Comparison of ENCODE assay signal across 8 cellular contexts in the genomic region with DNA sequence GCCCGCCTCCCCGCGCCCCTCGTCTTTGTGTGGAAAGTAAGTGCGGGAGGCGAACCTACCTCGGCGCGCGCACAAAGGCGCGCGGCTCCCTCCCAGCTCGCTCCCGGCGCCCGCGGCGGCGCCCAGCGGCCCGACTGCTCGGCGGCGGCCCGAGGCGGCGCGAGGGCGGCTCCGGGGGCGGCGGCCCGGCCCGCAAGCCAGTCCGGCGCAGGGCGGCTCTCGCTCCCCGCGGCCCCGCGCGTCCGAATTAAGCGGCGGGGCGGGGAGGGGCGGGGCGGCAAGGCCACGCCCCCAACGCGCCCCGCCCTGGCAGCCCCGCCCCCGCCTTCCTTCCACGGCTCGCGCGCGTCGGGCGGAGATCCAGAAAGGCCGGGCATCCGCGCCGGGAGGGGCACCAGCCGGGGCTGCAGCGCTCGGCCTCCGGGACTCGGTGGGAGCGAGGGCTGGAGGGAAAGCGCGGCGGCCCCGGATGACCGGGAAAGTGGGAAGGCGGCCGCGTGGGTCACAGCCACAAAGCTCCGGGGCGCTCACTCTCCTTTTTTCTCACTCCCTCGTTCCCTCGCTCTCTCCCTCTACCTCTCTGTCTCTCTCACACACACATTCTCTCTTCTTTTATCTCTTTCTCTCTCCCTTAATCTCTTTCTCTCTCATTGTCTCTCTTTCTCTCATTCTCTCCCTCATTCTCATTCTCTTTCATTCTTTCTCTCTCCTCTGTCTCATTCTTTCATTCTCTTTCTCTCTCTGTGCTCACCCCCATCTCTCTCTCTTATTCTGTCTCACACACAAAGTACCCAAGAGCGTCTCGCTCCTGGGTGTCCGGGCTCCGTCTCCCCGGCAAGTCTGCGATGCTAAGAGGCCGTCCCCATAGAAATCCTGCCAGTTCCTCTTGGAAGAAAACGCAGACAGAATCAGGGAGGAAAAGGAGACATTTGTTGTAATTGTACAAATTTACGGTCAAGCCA.
DNase-seq lines count a peak whose midpoint lies in the region; ATAC-seq and TF ChIP-seq lines count a peak whose summit lies in the region.

No MANE protein-coding gene starts in this region.

- CTCF ChIA-PET in activated CD4-positive, alpha-beta T cell treated with anti-CD3 and anti-CD28 coated beads, Interleukin-2, amount 10 ng/mL, durations not matched to agents 7 days and 5 days (lab: Charles Lee), result interaction anchor here (0.7 to 1.5 kb wide), 4 partner anchors 13 to 234 kb away, joined by 3 to 4 read pairs (median 4); a partner anchor contains a TSS

- peak; percentile 54 for ATAC-seq in HG02763 (IDR thresholded peaks at IDR 0.05; ENCODE audit: unreplicated experiment)

- H3K27me3 ChIP-seq in liver (ENCODE audit: control insufficient read depth in 4 of 4, insufficient read depth in 4 of 4, low read length in 3 of 4), result no peaks in the 10 kb centered on the region

- peak overlapping the region; percentile 94 for H3K27ac Mint-ChIP-seq in activated CD4-positive, alpha-beta T cell treated with anti-CD3 and anti-CD28 coated beads, Interleukin-2, amount 10 ng/mL, durations not matched to agents 7 days and 5 days

- no peaks in the 10 kb centered on the region for H3K36me3 ChIP-seq in liver (ENCODE audit: control insufficient read depth in 4 of 4, insufficient read depth in 3 of 4, low read depth in 1 of 4, low read length in 3 of 4)

- POLR2A ChIA-PET in activated CD4-positive, alpha-beta T cell treated with anti-CD3 and anti-CD28 coated beads, Interleukin-2, amount 10 ng/mL, durations not matched to agents 7 days and 5 days (lab: Charles Lee), result interaction anchor here (0.8 kb wide), 2 partner anchors 44 to 356 kb away, joined by 3 to 4 read pairs; no protein-coding TSS in a partner anchor

- peaks cover 2% of the 10 kb centered on the region for H3K9me3 Mint-ChIP-seq in activated CD4-positive, alpha-beta T cell treated with anti-CD3 and anti-CD28 coated beads, Interleukin-2, amount 10 ng/mL, durations not matched to agents 7 days and 5 days

- H3K9ac ChIP-seq in liver (ENCODE audit: low read depth in 1 of 2, low read length in 2 of 2), result peak overlapping the region; percentile 73 to 93

- peak overlapping the region; percentile 33 to 88 (median 69) for H3K4me3 ChIP-seq in liver (ENCODE audit: low read depth in 1 of 3, low read length in 3 of 3)

- H3K36me3 Mint-ChIP-seq in activated CD4-positive, alpha-beta T cell treated with anti-CD3 and anti-CD28 coated beads, Interleukin-2, amount 10 ng/mL, durations not matched to agents 7 days and 5 days (ENCODE audit: low read depth), result peaks cover 40% of the 10 kb centered on the region

- DNase-seq in NCI-H2029 (lab: John Stamatoyannopoulos, UW) (peak; percentile 31), NCI-H2029 treated with DMSO at 0.1 percent for 48 hours (lab: John Stamatoyannopoulos, UW) (no peak), NCI-H2171 treated with DMSO at 0.1 percent for 48 hours (lab: John Stamatoyannopoulos, UW) (peak; percentile 41), dermis blood vessel endothelial cell (peak; percentile 86)
- peak; percentile 72 for DNase-seq in activated CD4-positive, alpha-beta T cell treated with anti-CD3 and anti-CD28 coated beads, Interleukin-2, amount 10 ng/mL, durations not matched to agents 7 days and 5 days
- peak; percentile 56 to 71 for DNase-seq in stimulated activated CD4-positive, alpha-beta T cell treated with anti-CD3 and anti-CD28 coated beads, Interleukin-2, amount 100 ng/mL, for 48 hours

- WGBS in liver, result 2% methylated on average over 94 of the region's 94 CpGs

- no peak for TF ChIP-seq CTCF in liver (IDR thresholded peaks at IDR 0.05; ENCODE audit: low read depth, low read length, missing input control)

- H3K4me3 Mint-ChIP-seq in activated CD4-positive, alpha-beta T cell treated with anti-CD3 and anti-CD28 coated beads, Interleukin-2, amount 10 ng/mL, durations not matched to agents 7 days and 5 days, result peak overlapping the region; percentile 88

- peak; percentile 18 to 25 for TF ChIP-seq RAD21 in liver (IDR thresholded peaks at IDR 0.05)

- peak overlapping the region; percentile 45 to 78 for H3K27ac ChIP-seq in liver (ENCODE audit: low read depth in 1 of 2, low read length in 2 of 2)

- peaks cover 59% of the 10 kb centered on the region for H3K4me1 Mint-ChIP-seq in activated CD4-positive, alpha-beta T cell treated with anti-CD3 and anti-CD28 coated beads, Interleukin-2, amount 10 ng/mL, durations not matched to agents 7 days and 5 days

- peaks cover 2 to 60% (median 36%) of the 10 kb centered on the region in 4 donors for H3K4me1 ChIP-seq in liver (ENCODE audit: control insufficient read depth in 4 of 4, insufficient read depth in 4 of 4, low read length in 3 of 4)

- no peaks in the 10 kb centered on the region for H3K9me3 ChIP-seq in liver (ENCODE audit: control insufficient read depth in 4 of 4, low read length in 3 of 4)

- H3K27me3 Mint-ChIP-seq in activated CD4-positive, alpha-beta T cell treated with anti-CD3 and anti-CD28 coated beads, Interleukin-2, amount 10 ng/mL, durations not matched to agents 7 days and 5 days, result no peaks in the 10 kb centered on the region

TF ChIP-seq in liver, 16 proteins besides CTCF, POLR2A, EP300 and RAD21:
- TF ChIP-seq EGR1 (IDR thresholded peaks at IDR 0.05; ENCODE audit: low read depth in 2 of 2) (peak in 1 of 2 donors; percentile 27), NR2F2 (IDR thresholded peaks at IDR 0.05) (no peak), GABPA (IDR thresholded peaks at IDR 0.05 in 1 of 2, conservative IDR thresholded peaks at IDR 0.05 in 1 of 2) (no peak), TAF1 (conservative IDR thresholded peaks at IDR 0.05) (no peak), SP1 (IDR thresholded peaks at IDR 0.05) (no peak), HNF4G (IDR thresholded peaks at IDR 0.05) (no peak), YY1 (IDR thresholded peaks at IDR 0.05) (no peak)
- TF ChIP-seq, protein P1, sequence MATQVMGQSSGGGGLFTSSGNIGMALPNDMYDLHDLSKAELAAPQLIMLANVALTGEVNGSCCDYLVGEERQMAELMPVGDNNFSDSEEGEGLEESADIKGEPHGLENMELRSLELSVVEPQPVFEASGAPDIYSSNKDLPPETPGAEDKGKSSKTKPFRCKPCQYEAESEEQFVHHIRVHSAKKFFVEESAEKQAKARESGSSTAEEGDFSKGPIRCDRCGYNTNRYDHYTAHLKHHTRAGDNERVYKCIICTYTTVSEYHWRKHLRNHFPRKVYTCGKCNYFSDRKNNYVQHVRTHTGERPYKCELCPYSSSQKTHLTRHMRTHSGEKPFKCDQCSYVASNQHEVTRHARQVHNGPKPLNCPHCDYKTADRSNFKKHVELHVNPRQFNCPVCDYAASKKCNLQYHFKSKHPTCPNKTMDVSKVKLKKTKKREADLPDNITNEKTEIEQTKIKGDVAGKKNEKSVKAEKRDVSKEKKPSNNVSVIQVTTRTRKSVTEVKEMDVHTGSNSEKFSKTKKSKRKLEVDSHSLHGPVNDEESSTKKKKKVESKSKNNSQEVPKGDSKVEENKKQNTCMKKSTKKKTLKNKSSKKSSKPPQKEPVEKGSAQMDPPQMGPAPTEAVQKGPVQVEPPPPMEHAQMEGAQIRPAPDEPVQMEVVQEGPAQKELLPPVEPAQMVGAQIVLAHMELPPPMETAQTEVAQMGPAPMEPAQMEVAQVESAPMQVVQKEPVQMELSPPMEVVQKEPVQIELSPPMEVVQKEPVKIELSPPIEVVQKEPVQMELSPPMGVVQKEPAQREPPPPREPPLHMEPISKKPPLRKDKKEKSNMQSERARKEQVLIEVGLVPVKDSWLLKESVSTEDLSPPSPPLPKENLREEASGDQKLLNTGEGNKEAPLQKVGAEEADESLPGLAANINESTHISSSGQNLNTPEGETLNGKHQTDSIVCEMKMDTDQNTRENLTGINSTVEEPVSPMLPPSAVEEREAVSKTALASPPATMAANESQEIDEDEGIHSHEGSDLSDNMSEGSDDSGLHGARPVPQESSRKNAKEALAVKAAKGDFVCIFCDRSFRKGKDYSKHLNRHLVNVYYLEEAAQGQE (IDR thresholded peaks at IDR 0.05), result peak; percentile 80
- TF ChIP-seq, protein P2, sequence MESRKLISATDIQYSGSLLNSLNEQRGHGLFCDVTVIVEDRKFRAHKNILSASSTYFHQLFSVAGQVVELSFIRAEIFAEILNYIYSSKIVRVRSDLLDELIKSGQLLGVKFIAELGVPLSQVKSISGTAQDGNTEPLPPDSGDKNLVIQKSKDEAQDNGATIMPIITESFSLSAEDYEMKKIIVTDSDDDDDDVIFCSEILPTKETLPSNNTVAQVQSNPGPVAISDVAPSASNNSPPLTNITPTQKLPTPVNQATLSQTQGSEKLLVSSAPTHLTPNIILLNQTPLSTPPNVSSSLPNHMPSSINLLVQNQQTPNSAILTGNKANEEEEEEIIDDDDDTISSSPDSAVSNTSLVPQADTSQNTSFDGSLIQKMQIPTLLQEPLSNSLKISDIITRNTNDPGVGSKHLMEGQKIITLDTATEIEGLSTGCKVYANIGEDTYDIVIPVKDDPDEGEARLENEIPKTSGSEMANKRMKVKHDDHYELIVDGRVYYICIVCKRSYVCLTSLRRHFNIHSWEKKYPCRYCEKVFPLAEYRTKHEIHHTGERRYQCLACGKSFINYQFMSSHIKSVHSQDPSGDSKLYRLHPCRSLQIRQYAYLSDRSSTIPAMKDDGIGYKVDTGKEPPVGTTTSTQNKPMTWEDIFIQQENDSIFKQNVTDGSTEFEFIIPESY (IDR thresholded peaks at IDR 0.05), result no peak
